Comparison of ENCODE assay signal across 24 cellular contexts in the genomic region with DNA sequence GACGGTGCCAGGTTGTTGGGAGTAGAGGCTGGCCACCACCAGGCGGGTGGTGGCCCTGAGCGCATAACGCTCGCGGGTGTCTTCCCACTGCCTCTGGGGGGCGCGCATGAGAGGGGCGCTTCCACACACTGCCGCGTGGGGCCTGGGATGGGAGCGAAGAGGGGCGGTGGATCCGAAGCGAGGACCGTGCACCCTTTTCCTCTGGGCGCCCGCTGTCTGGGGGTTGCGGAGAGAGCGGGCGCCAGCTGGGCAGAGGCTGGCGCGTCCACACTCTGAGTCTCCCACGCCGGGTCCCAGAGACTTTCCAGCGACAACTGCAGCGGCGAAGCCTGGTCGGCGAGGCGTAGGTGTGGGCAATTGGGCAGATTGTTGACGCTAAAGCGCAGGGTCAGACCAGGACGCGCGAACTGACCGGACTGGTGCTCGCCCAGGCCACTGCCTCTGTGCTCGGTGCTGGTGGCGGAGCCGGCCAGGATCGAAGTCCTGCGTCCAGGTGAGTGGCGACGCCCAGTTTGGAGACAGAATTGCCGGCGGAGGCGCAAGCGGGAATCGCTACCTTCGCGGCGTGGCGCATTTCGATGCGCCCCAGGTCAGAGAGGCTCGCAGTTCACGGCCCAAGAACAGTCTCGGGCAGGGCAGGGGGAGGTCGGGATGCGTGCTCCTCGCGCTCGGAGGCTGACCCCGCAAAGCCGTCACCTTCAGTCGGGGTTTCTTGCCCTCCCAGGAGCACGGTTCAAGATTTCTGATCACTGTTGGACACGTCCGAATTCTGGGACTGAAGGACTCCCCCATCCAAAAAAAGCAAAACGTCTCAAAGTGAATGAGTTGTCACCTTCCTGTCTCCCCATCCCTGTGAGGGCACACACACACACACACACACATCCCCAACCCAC. TPM values are rescaled to one million over a fixed set of nuclear protein-coding genes. Genes with fewer than 3 reads are reported as not detected.
"Had no signal": no experiment of that assay in that cellular context is flagged by ENCODE, and none has a peak within 500 bp of the region (broad histone marks: within the 10 kb centered on the region; RNA-seq: fewer than 3 reads in every experiment).

No MANE protein-coding gene starts in this region.

- H3K9me3 ChIP-seq: colonic mucosa, left ventricle myocardium inferior, ovary, psoas muscle, right lobe of liver, stomach had no signal

- H3K4me1 ChIP-seq: colonic mucosa, psoas muscle, right lobe of liver had no signal

- DNase-seq: activated CD4-positive, alpha-beta memory T cell treated with anti-CD3 and anti-CD28 coated beads for 36 hours; activated naive CD4-positive, alpha-beta T cell treated with anti-CD3 and anti-CD28 coated beads, Interleukin-2, amount 50 U/mL, for 16 hours; activated T-cell treated with anti-CD3 and anti-CD28 coated beads, Interleukin-2, amount 50 U/mL, for 1 hour; aorta; colonic mucosa; immature natural killer cell; kidney glomerular epithelial cell; left ventricle myocardium inferior; mammary epithelial cell; ovary; psoas muscle; right lobe of liver; small intestine; stimulated activated CD4-positive, alpha-beta T cell treated with anti-CD3 and anti-CD28 coated beads, Interleukin-15, amount 100 ng/mL, for 24 hours; stimulated activated CD4-positive, alpha-beta T cell treated with anti-CD3 and anti-CD28 coated beads, Interleukin-4, amount 100 ng/mL, for 1 hour; stomach; trophoblast cell had no signal

- H3K4me1 Mint-ChIP-seq: immature natural killer cell had no signal

- H3K9me3 Mint-ChIP-seq: activated CD4-positive, alpha-beta memory T cell treated with anti-CD3 and anti-CD28 coated beads for 36 hours; activated T-helper 2 cell treated with anti-CD3 and anti-CD28 coated beads, Interferon-gamma antibody, Interleukin-2, Interleukin-4, amounts not matched to agents 10 μg/mL and 5 μg/mL and 100 μg/mL, durations not matched to agents 14 hours and 24 hours and 36 hours; central memory CD8-positive, alpha-beta T cell; immature natural killer cell had no signal

- H3K27ac Mint-ChIP-seq: activated CD4-positive, alpha-beta memory T cell treated with anti-CD3 and anti-CD28 coated beads for 36 hours; activated T-helper 2 cell treated with anti-CD3 and anti-CD28 coated beads, Interferon-gamma antibody, Interleukin-2, Interleukin-4, amounts not matched to agents 10 μg/mL and 5 μg/mL and 100 μg/mL, durations not matched to agents 14 hours and 24 hours and 36 hours; immature natural killer cell had no signal

- ATAC-seq: psoas muscle, right lobe of liver had no signal

- H3K4me3 ChIP-seq: colonic mucosa, left ventricle myocardium inferior, ovary, psoas muscle, right lobe of liver, stomach had no signal

- H3K27me3 ChIP-seq: ovary had no signal

- FAIRE-seq: endometrium, frontal cortex, small intestine had no signal

- H3K36me3 ChIP-seq: colonic mucosa, left ventricle myocardium inferior, ovary, right lobe of liver, stomach had no signal

- H3K27ac ChIP-seq: colonic mucosa, left ventricle myocardium inferior, ovary, psoas muscle, right lobe of liver, stomach had no signal

- H3K36me3 Mint-ChIP-seq: activated CD4-positive, alpha-beta memory T cell treated with anti-CD3 and anti-CD28 coated beads for 36 hours; immature natural killer cell had no signal

- H3K4me3 Mint-ChIP-seq: activated CD4-positive, alpha-beta memory T cell treated with anti-CD3 and anti-CD28 coated beads for 36 hours; central memory CD8-positive, alpha-beta T cell; T-helper 1 cell treated with Interleukin-12 subunit alpha and Interleukin-12 subunit beta and Interleukin-4 antibody, amounts not matched to agents 30 μg/mL and 1 μg/mL, for 36 hours had no signal

RNA-seq across cellular contexts. Expression of gene HMX1, which starts 2.6 kb away (rescaled TPM):
- total RNA-seq: activated CD4-positive, alpha-beta memory T cell treated with anti-CD3 and anti-CD28 coated beads for 36 hours; activated T-helper 2 cell treated with anti-CD3 and anti-CD28 coated beads, Interferon-gamma antibody, Interleukin-2, Interleukin-4, amounts not matched to agents 10 μg/mL and 5 μg/mL and 100 μg/mL, durations not matched to agents 14 hours and 24 hours and 36 hours; aorta; colonic mucosa; frontal cortex; left ventricle myocardium inferior; mammary epithelial cell; mononuclear cell; ovary; psoas muscle; right lobe of liver had no signal
- polyA plus RNA-seq: aorta, esophagus, immature natural killer cell, mammary epithelial cell, ovary, psoas muscle, small intestine, stomach had no signal
